ENCODE assay signal across 22 cellular contexts in the genomic region with DNA sequence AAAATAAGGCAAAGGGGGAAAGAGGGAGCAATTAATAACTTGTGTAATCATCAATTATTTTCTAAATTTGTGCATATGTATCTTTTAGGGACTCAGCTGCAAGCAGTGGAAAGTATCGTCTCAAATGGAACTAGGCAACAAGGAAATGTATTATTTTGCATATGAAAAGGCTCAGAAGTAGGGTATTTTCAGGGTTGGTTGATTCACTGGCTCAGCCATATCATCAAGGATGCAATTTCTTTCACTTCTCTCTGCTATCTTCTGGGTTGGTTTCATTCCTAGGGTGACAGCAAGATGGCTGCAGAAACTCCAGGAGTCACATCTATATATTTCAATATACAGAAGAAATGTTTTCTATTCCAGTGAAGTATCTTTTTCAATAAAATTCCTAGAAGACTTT.
DNase-seq lines count a peak whose midpoint lies in the region; ATAC-seq and TF ChIP-seq lines count a peak whose summit lies in the region.
"Had no signal": no experiment of that assay in that cellular context is flagged by ENCODE, and none has a peak within 500 bp of the region (broad histone marks: within the 10 kb centered on the region; RNA-seq: fewer than 3 reads in every experiment).

No MANE protein-coding gene starts in this region.

- H3K27me3 ChIP-seq in psoas muscle (ENCODE audit: insufficient read depth in 3 of 3, low read length in 2 of 3) = no peaks in the 10 kb centered on the region
- H3K27me3 ChIP-seq: dorsolateral prefrontal cortex, SJCRH30, upper lobe of right lung had no signal

- TF ChIP-seq CTCF in psoas muscle (IDR thresholded peaks at IDR 0.05) = no peak

- peak; percentile 24 for DNase-seq in MV-4-11 (lab: John Stamatoyannopoulos, UW)
- no peak for DNase-seq in left lobe of liver (ENCODE audit: low spot score)
- no peak for DNase-seq in psoas muscle
- DNase-seq in NOMO-1 (lab: John Stamatoyannopoulos, UW; ENCODE audit: unreplicated experiment in 2 of 2) = no peak
- DNase-seq in medulla oblongata (ENCODE audit: extremely low spot score) = no peak
- DNase-seq: activated CD4-positive, alpha-beta T cell treated with anti-CD3 and anti-CD28 coated beads for 4 hours; CD4-positive, CD25-positive, alpha-beta regulatory T cell; dorsolateral prefrontal cortex; left ventricle myocardium inferior; NCI-H1930; NCI-H226; PC-9; SJCRH30; stimulated activated naive CD8-positive, alpha-beta T cell treated with anti-CD3 and anti-CD28 coated beads, Interleukin-15, amount 100 ng/mL, for 72 hours; upper lobe of right lung had no signal

- no peaks in the 10 kb centered on the region for H3K9me3 ChIP-seq in psoas muscle
- H3K9me3 ChIP-seq: left ventricle myocardium inferior, prostate gland, SJCRH30, upper lobe of right lung had no signal

- intact Hi-C loops in psoas muscle (cut with DNase I) = no loop called here

- WGBS in psoas muscle, 3 donors = 89 to 100% (median 94%) methylated on average over 1 of the region's 1 CpG

- no peaks in the 10 kb centered on the region for H3K36me3 ChIP-seq in psoas muscle (ENCODE audit: insufficient read depth in 1 of 2, low read depth in 1 of 2)
- H3K36me3 ChIP-seq: left ventricle myocardium inferior, prostate gland, SJCRH30, upper lobe of right lung had no signal

- no peak overlapping the region for H3K4me3 ChIP-seq in psoas muscle
- H3K4me3 ChIP-seq: dorsolateral prefrontal cortex, GM23338, left ventricle myocardium inferior, PC-9, prostate gland, SJCRH30, skin epidermis, upper lobe of right lung had no signal

- no peaks in the 10 kb centered on the region for H3K4me1 ChIP-seq in psoas muscle
- H3K4me1 ChIP-seq: left ventricle myocardium inferior, prostate gland, SJCRH30, upper lobe of right lung had no signal

- H3K27ac ChIP-seq in psoas muscle = no peak overlapping the region
- H3K27ac ChIP-seq: dorsolateral prefrontal cortex, left ventricle myocardium inferior, PC-9, prostate gland, SJCRH30, skin epidermis, upper lobe of right lung had no signal

- ATAC-seq in GM18861 (IDR thresholded peaks at IDR 0.05; ENCODE audit: unreplicated experiment) (peak; percentile 48), GM21390 (IDR thresholded peaks at IDR 0.05; ENCODE audit: unreplicated experiment) (peak; percentile 60), HG02885 (IDR thresholded peaks at IDR 0.05; ENCODE audit: poor library complexity, unreplicated experiment) (peak; percentile 73), left lobe of liver (no peak), psoas muscle (no peak)
- ATAC-seq: activated naive CD4-positive, alpha-beta T cell treated with anti-CD3 and anti-CD28 coated beads, Interleukin-2, amount 50 U/mL, for 72 hours; GM23338; stimulated activated naive CD8-positive, alpha-beta T cell treated with anti-CD3 and anti-CD28 coated beads, Interleukin-15, amount 100 ng/mL, for 72 hours; upper lobe of right lung had no signal

Comparison
In these comparisons a context has a peak if more than half of its experiments do, and no peak if none do; other contexts are left out.
1. ATAC-seq: peak in GM18861 (single experiment), GM21390 (single experiment) and HG02885 (single experiment); none in left lobe of liver (single experiment) and psoas muscle (0 of 4).